ENCODE assay signal across 10 cellular contexts in genomic region chr5:147872744-147873435, GRCh38. TPM values are rescaled to one million over a fixed set of nuclear protein-coding genes. Genes with fewer than 3 reads are reported as not detected.
"Had no signal": no experiment of that assay in that cellular context is flagged by ENCODE, and none has a peak within 500 bp of the region (broad histone marks: within the 10 kb centered on the region; RNA-seq: fewer than 3 reads in every experiment).

No MANE protein-coding gene starts in this region.

RNA-seq across cellular contexts. Expression of gene SCGB3A2, which starts 5.6 kb away (rescaled TPM):
- total RNA-seq: activated CD4-positive, alpha-beta T cell treated with anti-CD3 and anti-CD28 coated beads, Interleukin-2, amount 10 ng/mL, durations not matched to agents 24 days and 14 days; activated CD8-positive, alpha-beta memory T cell treated with anti-CD3 and anti-CD28 coated beads for 36 hours; activated CD8-positive, alpha-beta T cell treated with anti-CD3 and anti-CD28 coated beads for 36 hours; activated naive CD8-positive, alpha-beta T cell treated with anti-CD3 and anti-CD28 coated beads for 36 hours; activated T-cell treated with anti-CD3 and anti-CD28 coated beads, Interleukin-2, amount 50 U/mL, for 72 hours; activated T-helper 17 cell treated with anti-CD3 and anti-CD28 coated beads, Interleukin-2, amount 50 U/mL, for 72 hours; aorta; M059J; OCI-LY7; Right ventricle myocardium superior had no signal

RNA-seq across cellular contexts. Expression of gene C5orf46, which starts 33.4 kb away (rescaled TPM):
- total RNA-seq: activated CD4-positive, alpha-beta T cell treated with anti-CD3 and anti-CD28 coated beads, Interleukin-2, amount 10 ng/mL, durations not matched to agents 24 days and 14 days; activated CD8-positive, alpha-beta memory T cell treated with anti-CD3 and anti-CD28 coated beads for 36 hours; activated CD8-positive, alpha-beta T cell treated with anti-CD3 and anti-CD28 coated beads for 36 hours; activated naive CD8-positive, alpha-beta T cell treated with anti-CD3 and anti-CD28 coated beads for 36 hours; activated T-cell treated with anti-CD3 and anti-CD28 coated beads, Interleukin-2, amount 50 U/mL, for 72 hours; activated T-helper 17 cell treated with anti-CD3 and anti-CD28 coated beads, Interleukin-2, amount 50 U/mL, for 72 hours; OCI-LY7 had no signal

RNA-seq across cellular contexts. Expression of gene SPINK1, which starts 41.4 kb away (rescaled TPM):
- total RNA-seq: activated CD4-positive, alpha-beta T cell treated with anti-CD3 and anti-CD28 coated beads, Interleukin-2, amount 10 ng/mL, durations not matched to agents 24 days and 14 days; activated CD8-positive, alpha-beta memory T cell treated with anti-CD3 and anti-CD28 coated beads for 36 hours; activated CD8-positive, alpha-beta T cell treated with anti-CD3 and anti-CD28 coated beads for 36 hours; activated naive CD8-positive, alpha-beta T cell treated with anti-CD3 and anti-CD28 coated beads for 36 hours; activated T-cell treated with anti-CD3 and anti-CD28 coated beads, Interleukin-2, amount 50 U/mL, for 72 hours; activated T-helper 17 cell treated with anti-CD3 and anti-CD28 coated beads, Interleukin-2, amount 50 U/mL, for 72 hours; M059J; OCI-LY7; Right ventricle myocardium superior had no signal
